In genomic region chr2:38818565-38818964, GRCh38 we compare ENCODE assay signal across 17 cellular contexts.
"Had no signal": no experiment of that assay in that cellular context is flagged by ENCODE, and none has a peak within 500 bp of the region (broad histone marks: within the 10 kb centered on the region; RNA-seq: fewer than 3 reads in every experiment).

No MANE protein-coding gene starts in this region.

- H3K27me3 ChIP-seq: heart right ventricle, neutrophil, stomach, transverse colon had no signal

- H3K4me1 ChIP-seq: heart right ventricle, psoas muscle, stomach, transverse colon had no signal

- H3K9me3 ChIP-seq: heart right ventricle, neutrophil, psoas muscle, stomach, thoracic aorta, transverse colon had no signal

- ATAC-seq: heart right ventricle; naive thymus-derived CD4-positive, alpha-beta T cell; psoas muscle; sciatic nerve had no signal

- H3K27ac ChIP-seq: coronary artery, heart right ventricle, neutrophil, psoas muscle, stomach, thoracic aorta, transverse colon had no signal

- H3K4me3 ChIP-seq: coronary artery, heart right ventricle, psoas muscle, stomach, thoracic aorta, transverse colon had no signal

- DNase-seq: effector CD4-positive, alpha-beta T cell; foreskin melanocyte; heart right ventricle; islet precursor cell; mammary epithelial cell; naive thymus-derived CD4-positive, alpha-beta T cell; psoas muscle; retina; stimulated activated CD4-positive, alpha-beta T cell treated with anti-CD3 and anti-CD28 coated beads, Interleukin-2, amount 100 ng/mL, for 24 hours; stimulated activated naive CD4-positive, alpha-beta T cell; stomach; substantia nigra; transverse colon had no signal
